Comparison of ENCODE assay signal across 1 cellular context in the genomic region with DNA sequence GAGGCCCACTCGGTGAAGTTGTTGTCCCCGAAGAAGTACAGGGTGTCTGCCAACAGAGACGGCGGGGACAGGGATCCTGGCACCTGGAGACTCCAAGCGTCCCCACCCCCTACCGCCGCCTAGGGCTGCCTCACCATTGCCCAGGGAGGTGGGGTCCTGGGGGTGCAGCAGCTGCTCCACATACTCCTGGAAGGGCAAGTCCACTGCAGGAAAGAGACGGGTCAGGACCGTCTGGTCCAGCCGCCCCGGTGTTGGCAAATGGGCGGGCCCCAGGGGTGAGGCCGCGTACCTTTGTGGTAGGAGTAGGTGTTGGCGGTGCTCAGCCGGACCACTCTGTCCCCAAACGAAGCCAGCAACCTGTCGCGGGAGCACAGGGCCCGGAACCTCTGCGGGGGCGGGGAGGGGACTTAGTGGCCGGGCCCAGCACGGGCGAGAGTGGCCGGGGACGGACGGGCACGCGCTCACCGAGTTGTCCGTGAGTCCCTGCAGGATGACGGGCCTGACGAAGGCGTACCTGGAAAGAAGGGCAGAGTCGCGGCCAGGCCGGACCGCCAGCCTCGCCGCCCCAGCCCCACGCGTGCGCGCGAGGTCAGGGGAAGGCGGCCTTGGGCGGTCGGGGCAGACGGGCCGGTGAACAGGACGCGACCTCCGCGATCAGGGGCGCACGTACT.
A peak's percentile ranks its signal among the peaks of the same experiment; 100 is the strongest.
TF ChIP-seq lines count a peak whose summit lies in the region.

No MANE protein-coding gene starts in this region.

TF ChIP-seq in HepG2, 621 proteins besides CTCF, POLR2A, EP300 and RAD21:
- TF ChIP-seq RBFOX2 (IDR thresholded peaks at IDR 0.05; ENCODE audit: low read depth, low read length), result peak; percentile 68
- TF ChIP-seq, protein P1, sequence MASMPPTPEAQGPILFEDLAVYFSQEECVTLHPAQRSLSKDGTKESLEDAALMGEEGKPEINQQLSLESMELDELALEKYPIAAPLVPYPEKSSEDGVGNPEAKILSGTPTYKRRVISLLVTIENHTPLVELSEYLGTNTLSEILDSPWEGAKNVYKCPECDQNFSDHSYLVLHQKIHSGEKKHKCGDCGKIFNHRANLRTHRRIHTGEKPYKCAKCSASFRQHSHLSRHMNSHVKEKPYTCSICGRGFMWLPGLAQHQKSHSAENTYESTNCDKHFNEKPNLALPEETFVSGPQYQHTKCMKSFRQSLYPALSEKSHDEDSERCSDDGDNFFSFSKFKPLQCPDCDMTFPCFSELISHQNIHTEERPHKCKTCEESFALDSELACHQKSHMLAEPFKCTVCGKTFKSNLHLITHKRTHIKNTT (CRISPR knock-in tag; IDR thresholded peaks at IDR 0.05), result no peak
- TF ChIP-seq AGO1 (IDR thresholded peaks at IDR 0.05; ENCODE audit: low read depth, low read length, poor library complexity, severe bottlenecking), result peak; percentile 15
- no peak for TF ChIP-seq ZNF672 (CRISPR knock-in tag; IDR thresholded peaks at IDR 0.05)
- peak; percentile 82 for TF ChIP-seq AGO2 (optimal IDR thresholded peaks at IDR 0.05; ENCODE audit: low read depth, low read length)
